In genomic region chrX:102840871-102841705, GRCh38 we compare ENCODE assay signal across 11 cellular contexts.
DNase-seq lines count a peak whose midpoint lies in the region; ATAC-seq, FAIRE-seq and TF ChIP-seq lines count a peak whose summit lies in the region.
"Had no signal": no experiment of that assay in that cellular context is flagged by ENCODE, and none has a peak within 500 bp of the region (broad histone marks: within the 10 kb centered on the region; RNA-seq: fewer than 3 reads in every experiment).

No MANE protein-coding gene starts in this region.

- H2BK5ac ChIP-seq in mesendoderm (ENCODE audit: low read length), result no peak overlapping the region

- intact Hi-C loops in K562 (cut with micrococcal nuclease) (no loop called here), lower lobe of right lung (cut with DNase I) (no loop called here), CD14-positive monocyte (cut with micrococcal nuclease) (no loop called here)

- peaks cover 0 to 5% (median 4%) of the 10 kb centered on the region in 3 donors for H3K36me3 Mint-ChIP-seq in naive thymus-derived CD8-positive, alpha-beta T cell
- H3K36me3 Mint-ChIP-seq in CD14-positive monocyte, result no peaks in the 10 kb centered on the region

- H3K79me2 ChIP-seq in K562 (ENCODE audit: control insufficient read depth, insufficient read depth, low read length) (no peaks in the 10 kb centered on the region), mesendoderm (ENCODE audit: control insufficient read depth, insufficient read depth, low read length) (no peaks in the 10 kb centered on the region)

- no peaks in the 10 kb centered on the region for H3K9me3 Mint-ChIP-seq in naive thymus-derived CD8-positive, alpha-beta T cell
- H3K9me3 Mint-ChIP-seq in CD14-positive monocyte, result no peaks in the 10 kb centered on the region
- H3K9me3 Mint-ChIP-seq: activated T-cell treated with anti-CD3 and anti-CD28 coated beads, Interleukin-2, amount 50 U/mL, for 72 hours had no signal

- no peaks in the 10 kb centered on the region for H4K20me1 ChIP-seq in K562 (replicated peaks; ENCODE audit: control insufficient read depth, insufficient read depth, low read length)

- no peak for TF ChIP-seq EP300 in K562 (IDR thresholded peaks at IDR 0.05; ENCODE audit: low read length)

- no peak for TF ChIP-seq POLR2A in K562 (conservative IDR thresholded peaks at IDR 0.05)

- peak overlapping the region; percentile 25; the same call in 1 of the 2 replicates for H3K4me2 ChIP-seq in K562 (ENCODE audit: insufficient read depth, low read length)
- no peak overlapping the region for H3K4me2 ChIP-seq in mesendoderm (ENCODE audit: low read length)

- no peak overlapping the region for H2AK5ac ChIP-seq in mesendoderm (ENCODE audit: low read length)

- H4K5ac ChIP-seq in mesendoderm (ENCODE audit: low read length), result no peak overlapping the region

- H3K27me3 Mint-ChIP-seq in naive thymus-derived CD8-positive, alpha-beta T cell, result no peaks in the 10 kb centered on the region
- no peaks in the 10 kb centered on the region for H3K27me3 Mint-ChIP-seq in CD14-positive monocyte (ENCODE audit: low read depth in 3 of 3)

- no peaks in the 10 kb centered on the region for H3K79me1 ChIP-seq in mesendoderm (ENCODE audit: low read length)

- ATAC-seq in K562 (peak; percentile 88), lower lobe of right lung (no peak)
- no peak for ATAC-seq in naive thymus-derived CD8-positive, alpha-beta T cell
- ATAC-seq: activated T-cell treated with anti-CD3 and anti-CD28 coated beads, Interleukin-2, amount 50 U/mL, for 72 hours had no signal

- H2BK120ac ChIP-seq in mesendoderm (ENCODE audit: low read depth, low read length), result no peak overlapping the region

- H3K4me3 Mint-ChIP-seq in naive thymus-derived CD8-positive, alpha-beta T cell, result no peak overlapping the region
- H3K4me3 Mint-ChIP-seq in CD14-positive monocyte, result no peak overlapping the region
- H3K4me3 Mint-ChIP-seq: activated T-cell treated with anti-CD3 and anti-CD28 coated beads, Interleukin-2, amount 50 U/mL, for 72 hours had no signal

- no peak overlapping the region for H4K8ac ChIP-seq in mesendoderm (ENCODE audit: low read depth, low read length)

- no peak overlapping the region for H3K23ac ChIP-seq in mesendoderm (ENCODE audit: low read length)

- TF ChIP-seq RAD21 in K562 (CRISPR knock-in tag; conservative IDR thresholded peaks at IDR 0.05 in 1 of 2, IDR thresholded peaks at IDR 0.05 in 1 of 2), result no peak

- H3K27ac ChIP-seq in K562 (ENCODE audit: extremely low read depth, low read depth, low read length) (peak overlapping the region; percentile 74), mesendoderm (ENCODE audit: low read depth, low read length) (no peak overlapping the region), lower lobe of right lung (no peak overlapping the region)
- H3K27ac ChIP-seq: coronary artery, sigmoid colon had no signal

- H3K56ac ChIP-seq in mesendoderm (ENCODE audit: low read length), result no peak overlapping the region

- no peak overlapping the region for H3K4ac ChIP-seq in mesendoderm (ENCODE audit: low read depth, low read length)

- no peak overlapping the region for H3K18ac ChIP-seq in mesendoderm (ENCODE audit: low read length)

- no peaks in the 10 kb centered on the region for H3K9me3 ChIP-seq in K562 (replicated peaks; ENCODE audit: control insufficient read depth, insufficient read depth, low read depth, low read length)
- no peaks in the 10 kb centered on the region for H3K9me3 ChIP-seq in lower lobe of right lung
- H3K9me3 ChIP-seq: sigmoid colon had no signal

- 30% methylated on average over 6 of the region's 6 CpGs for WGBS in K562 (ENCODE audit: insufficient coverage, low coverage, missing lambda C conversion rate)
- no CpG with 5 or more reads among the region's 6 CpGs for WGBS in mesendoderm (ENCODE audit: extremely low coverage, insufficient coverage, low lambda C conversion rate)

- peaks cover 25% of the 10 kb centered on the region; the same call in 2 of the 3 replicates for H3K36me3 ChIP-seq in K562 (ENCODE audit: control insufficient read depth, insufficient read depth, low read length)
- H3K36me3 ChIP-seq in mesendoderm (ENCODE audit: control insufficient read depth, insufficient read depth, low read length), result no peaks in the 10 kb centered on the region
- H3K36me3 ChIP-seq in lower lobe of right lung, result peaks cover 6% of the 10 kb centered on the region
- H3K36me3 ChIP-seq: sigmoid colon had no signal

- H3K4me3 ChIP-seq in K562, result no peak overlapping the region
- H3K4me3 ChIP-seq in mesendoderm (ENCODE audit: low read length), result no peak overlapping the region
- H3K4me3 ChIP-seq in lower lobe of right lung, result no peak overlapping the region
- H3K4me3 ChIP-seq: coronary artery, sigmoid colon had no signal

- H2BK15ac ChIP-seq in mesendoderm (replicated peaks; ENCODE audit: low read depth), result no peak overlapping the region

- in situ Hi-C loops in K562 (cut with MboI), result no loop called here

- FAIRE-seq in K562 (lab: Jason Lieb, UNC), result peak; percentile 68

- H3K4me1 ChIP-seq in K562 (replicated peaks in 1 of 2; ENCODE audit: control insufficient read depth in 2 of 2, insufficient read depth in 2 of 2, low read length in 2 of 2), result peaks cover 0 to 13% of the 10 kb centered on the region in 2 experiments; a peak in 3 of 5 replicates
- no peaks in the 10 kb centered on the region for H3K4me1 ChIP-seq in mesendoderm (ENCODE audit: control insufficient read depth, low read depth, low read length)
- H3K4me1 ChIP-seq in lower lobe of right lung, result no peaks in the 10 kb centered on the region
- H3K4me1 ChIP-seq: sigmoid colon had no signal

- H3K9me1 ChIP-seq in K562 (ENCODE audit: control insufficient read depth, insufficient read depth, low read length), result no peaks in the 10 kb centered on the region

- peak overlapping the region; percentile 52; the same call in 1 of the 2 replicates for H2AFZ ChIP-seq in K562 (ENCODE audit: low read depth, low read length)

- no peaks in the 10 kb centered on the region for H3K27me3 ChIP-seq in K562 (ENCODE audit: control insufficient read depth in 2 of 2, insufficient read depth in 2 of 2, low read length in 2 of 2)
- H3K27me3 ChIP-seq in mesendoderm (ENCODE audit: insufficient read depth, low read length, poor library complexity), result no peaks in the 10 kb centered on the region
- no peaks in the 10 kb centered on the region for H3K27me3 ChIP-seq in lower lobe of right lung (ENCODE audit: low read depth)
- H3K27me3 ChIP-seq: sigmoid colon had no signal

- CTCF ChIA-PET in K562 (lab: Yijun Ruan, JAX; ENCODE audit: low intra/inter-chr PET ratio), result interaction anchor here (1.0 kb wide), 1 partner anchor 336 kb away, joined by 3 read pairs; no protein-coding TSS in a partner anchor

- TF ChIP-seq CTCF in K562 (IDR thresholded peaks at IDR 0.05 in 2 of 3, conservative IDR thresholded peaks at IDR 0.05 in 1 of 3; ENCODE audit: insufficient read depth in 2 of 3, low read depth in 1 of 3, low read length in 3 of 3) (peak; percentile 37 to 66 (median 52); a peak in 5 of 6 replicates), lower lobe of right lung (IDR thresholded peaks at IDR 0.05) (no peak), CD14-positive monocyte (IDR thresholded peaks at IDR 0.05) (no peak)

- no peaks in the 10 kb centered on the region for H3K4me1 Mint-ChIP-seq in naive thymus-derived CD8-positive, alpha-beta T cell
- H3K4me1 Mint-ChIP-seq in CD14-positive monocyte, result no peaks in the 10 kb centered on the region

- peak overlapping the region in 1 of 2 experiments; percentile 43; a peak in 2 of 4 replicates for H3K9ac ChIP-seq in K562 (ENCODE audit: insufficient read depth in 1 of 2, low read depth in 2 of 2, low read length in 2 of 2)
- H3K9ac ChIP-seq in mesendoderm (ENCODE audit: low read length), result no peak overlapping the region

- H3K27ac Mint-ChIP-seq in naive thymus-derived CD8-positive, alpha-beta T cell, result no peak overlapping the region
- H3K27ac Mint-ChIP-seq in CD14-positive monocyte, result no peak overlapping the region
- H3K27ac Mint-ChIP-seq: activated T-cell treated with anti-CD3 and anti-CD28 coated beads, Interleukin-2, amount 50 U/mL, for 72 hours had no signal

- POLR2A ChIA-PET in K562 (lab: Yijun Ruan, JAX), result no interaction called here
- POLR2A ChIA-PET in naive thymus-derived CD8-positive, alpha-beta T cell (lab: Charles Lee), result no interaction called here

- no TSS peak for BruUV-seq in K562 (replicated peaks; lab: Mats Ljungman, UMichigan)

- DNase-seq in GDM1 (lab: John Stamatoyannopoulos, UW), result peak; percentile 5
- DNase-seq in LHCN-M2 (ENCODE audit: low read depth), result peak; percentile 70
- DNase-seq in K562 (ENCODE audit: extremely low read depth in 1 of 4, low spot score in 3 of 4), result peak; percentile 32 to 71 (median 35)
- DNase-seq in mesendoderm, result peak; percentile 48
- no peak for DNase-seq in naive thymus-derived CD8-positive, alpha-beta T cell
- DNase-seq in lower lobe of right lung, result no peak
- no peak for DNase-seq in CD14-positive monocyte (ENCODE audit: low spot score)
- DNase-seq in NCI-H1436 (lab: John Stamatoyannopoulos, UW), result no peak
- DNase-seq: activated T-cell treated with anti-CD3 and anti-CD28 coated beads, Interleukin-2, amount 50 U/mL, for 72 hours; sigmoid colon had no signal

TF ChIP-seq in K562, 482 proteins besides CTCF, POLR2A, EP300 and RAD21 (continues in another document):
- TF ChIP-seq PURB (CRISPR knock-in tag; IDR thresholded peaks at IDR 0.05; ENCODE audit: low read depth) (no peak), ILK (tag; IDR thresholded peaks at IDR 0.05; ENCODE audit: borderline replicate concordance, low read depth) (no peak)
- TF ChIP-seq, protein P1, sequence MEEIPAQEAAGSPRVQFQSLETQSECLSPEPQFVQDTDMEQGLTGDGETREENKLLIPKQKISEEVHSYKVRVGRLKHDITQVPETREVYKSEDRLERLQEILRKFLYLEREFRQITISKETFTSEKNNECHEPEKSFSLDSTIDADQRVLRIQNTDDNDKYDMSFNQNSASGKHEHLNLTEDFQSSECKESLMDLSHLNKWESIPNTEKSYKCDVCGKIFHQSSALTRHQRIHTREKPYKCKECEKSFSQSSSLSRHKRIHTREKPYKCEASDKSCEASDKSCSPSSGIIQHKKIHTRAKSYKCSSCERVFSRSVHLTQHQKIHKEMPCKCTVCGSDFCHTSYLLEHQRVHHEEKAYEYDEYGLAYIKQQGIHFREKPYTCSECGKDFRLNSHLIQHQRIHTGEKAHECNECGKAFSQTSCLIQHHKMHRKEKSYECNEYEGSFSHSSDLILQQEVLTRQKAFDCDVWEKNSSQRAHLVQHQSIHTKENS (CRISPR knock-in tag; IDR thresholded peaks at IDR 0.05), result no peak

Comparison
In these comparisons a context has a peak if more than half of its experiments do, and no peak if none do; other contexts are left out.
1. DNase-seq: peak in GDM1 (single experiment), LHCN-M2 (single experiment), K562 (4 of 4) and mesendoderm (single experiment); none in naive thymus-derived CD8-positive, alpha-beta T cell (0 of 10), lower lobe of right lung (single experiment), CD14-positive monocyte (single experiment) and NCI-H1436 (single experiment).
2. CTCF ChIP-seq: peak in K562 (3 of 3); none in lower lobe of right lung (single experiment) and CD14-positive monocyte (single experiment).